ENCODE assay signal across 8 cellular contexts in the genomic region with DNA sequence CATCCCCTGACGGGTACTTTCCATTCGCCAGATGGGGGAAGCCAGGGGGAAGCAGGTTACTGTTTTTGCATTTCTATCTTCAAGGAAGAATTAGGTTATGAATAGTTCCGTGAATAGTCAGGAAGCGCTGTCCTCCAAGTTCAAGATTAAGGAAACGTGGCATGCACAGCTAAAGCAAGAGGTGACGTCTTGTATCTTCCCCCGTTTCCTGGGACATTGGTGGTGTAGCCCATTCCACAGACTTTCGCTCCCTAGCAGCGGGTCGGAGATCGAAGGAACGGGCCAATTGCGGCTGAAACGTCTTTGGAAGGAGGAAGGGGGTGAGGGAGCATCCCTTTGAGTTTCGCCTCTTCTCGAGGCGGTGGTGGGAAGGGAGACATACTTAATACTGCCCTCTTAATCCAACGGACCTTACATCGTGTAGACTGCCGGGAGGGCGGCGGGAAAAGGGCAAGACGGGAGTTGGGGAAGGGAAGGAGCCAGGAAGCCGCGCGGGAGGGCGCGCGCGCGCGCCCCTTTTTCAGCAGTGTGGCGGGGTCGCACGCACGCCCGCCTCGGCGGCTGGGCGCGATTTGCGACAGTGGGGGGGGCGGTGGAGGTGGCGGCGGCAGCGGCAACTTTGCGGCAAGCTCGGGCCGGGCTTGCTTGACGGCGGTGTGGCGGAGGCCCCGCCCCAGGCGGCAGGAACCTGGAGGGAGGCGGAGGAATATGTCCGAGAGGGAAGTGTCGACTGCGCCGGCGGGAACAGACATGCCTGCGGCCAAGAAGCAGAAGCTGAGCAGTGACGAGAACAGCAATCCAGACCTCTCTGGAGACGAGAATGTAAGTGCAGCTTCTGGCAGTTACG.
DNase-seq lines count a peak whose midpoint lies in the region; ATAC-seq and TF ChIP-seq lines count a peak whose summit lies in the region.

A gene with protein sequence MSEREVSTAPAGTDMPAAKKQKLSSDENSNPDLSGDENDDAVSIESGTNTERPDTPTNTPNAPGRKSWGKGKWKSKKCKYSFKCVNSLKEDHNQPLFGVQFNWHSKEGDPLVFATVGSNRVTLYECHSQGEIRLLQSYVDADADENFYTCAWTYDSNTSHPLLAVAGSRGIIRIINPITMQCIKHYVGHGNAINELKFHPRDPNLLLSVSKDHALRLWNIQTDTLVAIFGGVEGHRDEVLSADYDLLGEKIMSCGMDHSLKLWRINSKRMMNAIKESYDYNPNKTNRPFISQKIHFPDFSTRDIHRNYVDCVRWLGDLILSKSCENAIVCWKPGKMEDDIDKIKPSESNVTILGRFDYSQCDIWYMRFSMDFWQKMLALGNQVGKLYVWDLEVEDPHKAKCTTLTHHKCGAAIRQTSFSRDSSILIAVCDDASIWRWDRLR (plus strand): TSS at position 232 of the 847 bp plus-strand sequence. CDS start 477 bp downstream, at position 709.

- no peak for TF ChIP-seq CTCF in choroid plexus epithelial cell (conservative IDR thresholded peaks at IDR 0.05; ENCODE audit: low read depth, low read length)

- DNase-seq in Ammon's horn (ENCODE audit: low spot score), result peak; percentile 96
- DNase-seq in GM19238 (ENCODE audit: insufficient read length, low spot score), result peak; percentile 66
- peak; percentile 94 for DNase-seq in NCI-H510A (lab: John Stamatoyannopoulos, UW)
- peak; percentile 90 to 95 for DNase-seq in activated CD4-positive, alpha-beta T cell treated with anti-CD3 and anti-CD28 coated beads for 24 hours (ENCODE audit: low read depth in 2 of 2)
- DNase-seq in choroid plexus epithelial cell (ENCODE audit: low read depth), result peak; percentile 97
- DNase-seq in kidney tubule cell (ENCODE audit: low spot score), result peak; percentile 97
- peak; percentile 84 to 97 (median 90) for DNase-seq in stimulated activated CD4-positive, alpha-beta T cell treated with anti-CD3 and anti-CD28 coated beads, Interleukin-1b, Interleukin-23, amount 100 ng/mL, for 24 hours (ENCODE audit: low read depth in 4 of 4, low spot score in 1 of 4)

- H3K4me3 ChIP-seq in choroid plexus epithelial cell (ENCODE audit: low read depth, low read length), result peak within 1 kb of the TSS; percentile 81

- peak; percentile 65 for ATAC-seq in HG03439 (IDR thresholded peaks at IDR 0.05; ENCODE audit: unreplicated experiment)

Comparison
In these comparisons a context has a peak if more than half of its experiments do, and no peak if none do; other contexts are left out.
1. Peak in every context shown above with its lines: DNase-seq, ATAC-seq and H3K4me3 ChIP-seq.